ENCODE assay signal across 8 cellular contexts in the genomic region with DNA sequence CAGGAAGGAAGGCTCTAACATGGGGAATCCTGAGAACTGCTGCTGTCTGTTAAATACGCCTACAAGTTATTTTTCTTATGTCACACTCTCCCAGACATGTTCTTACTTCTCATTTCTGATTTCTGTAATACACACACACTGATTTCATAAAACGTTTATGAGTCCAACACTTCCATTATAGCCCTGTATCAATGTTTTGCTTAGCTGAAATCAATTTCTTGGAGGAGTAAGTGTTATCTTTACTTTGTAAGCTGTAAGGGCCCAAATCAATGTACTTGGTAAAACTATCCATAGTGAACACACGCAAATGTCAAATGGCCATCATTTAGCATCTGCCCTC. TPM values are rescaled to one million over a fixed set of nuclear protein-coding genes. Genes with fewer than 3 reads are reported as not detected.
DNase-seq lines count a peak whose midpoint lies in the region; ATAC-seq, FAIRE-seq and TF ChIP-seq lines count a peak whose summit lies in the region.

No MANE protein-coding gene starts in this region.

- H3K27ac ChIP-seq in A549: peak overlapping the region; percentile 96 to 97
- peak overlapping the region; percentile 99 for H3K27ac ChIP-seq in HUES64 (ENCODE audit: low read depth, low read length)
- H3K27ac ChIP-seq in caudate nucleus (ENCODE audit: low read depth, low read length): peak overlapping the region; percentile 100
- peak overlapping the region; percentile 94 for H3K27ac ChIP-seq in muscle layer of colon (ENCODE audit: low read depth, low read length)

- H3K9ac ChIP-seq in HUES64 (ENCODE audit: low read depth, low read length): no peak overlapping the region
- peak overlapping the region; percentile 49 for H3K9ac ChIP-seq in muscle layer of colon (ENCODE audit: low read length)

- H3K4me1 ChIP-seq in A549: peaks cover 14% of the 10 kb centered on the region
- H3K4me1 ChIP-seq in HUES64 (ENCODE audit: insufficient read depth, low read length): peaks cover 5% of the 10 kb centered on the region; the same call in 1 of the 2 replicates
- peaks cover 15% of the 10 kb centered on the region for H3K4me1 ChIP-seq in muscle layer of colon (ENCODE audit: insufficient read depth, low read length)

- under 1% methylated on average over 3 of the region's 3 CpGs for WGBS in A549 (ENCODE audit: missing lambda C conversion rate)
- WGBS in HUES64: 27% methylated on average over 3 of the region's 3 CpGs

- FAIRE-seq in A549 (lab: Jason Lieb, UNC): no peak

- H3K27me3 ChIP-seq in HUES64 (ENCODE audit: insufficient read depth, low read length) (no peaks in the 10 kb centered on the region), muscle layer of colon (ENCODE audit: control insufficient read depth in 1 of 2, insufficient read depth in 2 of 2, low read length in 2 of 2) (no peaks in the 10 kb centered on the region)

- ATAC-seq in A549 (no peak), HG03097 (IDR thresholded peaks at IDR 0.05; ENCODE audit: low FRiP score, unreplicated experiment) (no peak)

- peak overlapping the region; percentile 74 for H3K4me3 ChIP-seq in A549
- H3K4me3 ChIP-seq in HUES64 (ENCODE audit: low read length): peak overlapping the region; percentile 78
- H3K4me3 ChIP-seq in muscle layer of colon (ENCODE audit: low read depth in 1 of 2, low read length in 2 of 2): peak overlapping the region; percentile 47 to 57

- CTCF ChIA-PET in A549 (lab: Yijun Ruan, JAX): interaction anchor here (0.9 to 1.4 kb wide), 4 partner anchors 12 to 214 kb away, joined by 3 to 4 read pairs (median 4); no protein-coding TSS in a partner anchor

- POLR2A ChIA-PET in A549 (lab: Yijun Ruan, JAX): interaction anchor here (0.5 to 1.8 kb wide), 2 partner anchors 42 to 62 kb away, joined by 3 to 8 read pairs; a partner anchor contains a TSS

- TF ChIP-seq RAD21 in A549 (conservative IDR thresholded peaks at IDR 0.05 in 1 of 2, IDR thresholded peaks at IDR 0.05 in 1 of 2): no peak

- peaks cover 25% of the 10 kb centered on the region for H3K36me3 ChIP-seq in HUES64 (ENCODE audit: insufficient read depth, low read length)
- H3K36me3 ChIP-seq in muscle layer of colon (ENCODE audit: insufficient read depth, low read length): peaks cover 18% of the 10 kb centered on the region

- no peaks in the 10 kb centered on the region for H3K9me3 ChIP-seq in A549
- no peaks in the 10 kb centered on the region; the same call in 1 of the 2 replicates for H3K9me3 ChIP-seq in HUES64 (ENCODE audit: insufficient read depth, low read depth, low read length)
- no peaks in the 10 kb centered on the region for H3K9me3 ChIP-seq in muscle layer of colon (ENCODE audit: low read length)

- no peak for TF ChIP-seq POLR2A in A549 (IDR thresholded peaks at IDR 0.05; ENCODE audit: low read length)

- DNase-seq in A549 (ENCODE audit: low read depth in 1 of 2, low spot score in 1 of 2): no peak
- no peak for DNase-seq in caudate nucleus (lab: John Stamatoyannopoulos, UW)
- DNase-seq in amygdala (lab: John Stamatoyannopoulos, UW): no peak
- DNase-seq in NCI-H1417 treated with DMSO at 0.1 percent for 48 hours (lab: John Stamatoyannopoulos, UW): no peak
- no peak for DNase-seq in NCI-H187 (lab: John Stamatoyannopoulos, UW)

- no peak for TF ChIP-seq CTCF in A549 (IDR thresholded peaks at IDR 0.05)

- no peak for TF ChIP-seq EP300 in A549 (IDR thresholded peaks at IDR 0.05)

- peak overlapping the region; percentile 95 for H3K4me2 ChIP-seq in A549

TF ChIP-seq in A549, 52 proteins besides CTCF, POLR2A, EP300 and RAD21:
- peak; percentile 68; the same call in 1 of the 2 replicates for TF ChIP-seq HOXA7 (CRISPR knock-in tag; IDR thresholded peaks at IDR 0.05)
- no peak for TF ChIP-seq MAZ (IDR thresholded peaks at IDR 0.05; ENCODE audit: borderline replicate concordance, low read depth, low read length)
- TF ChIP-seq JUN (IDR thresholded peaks at IDR 0.05): no peak
- TF ChIP-seq, protein P1, sequence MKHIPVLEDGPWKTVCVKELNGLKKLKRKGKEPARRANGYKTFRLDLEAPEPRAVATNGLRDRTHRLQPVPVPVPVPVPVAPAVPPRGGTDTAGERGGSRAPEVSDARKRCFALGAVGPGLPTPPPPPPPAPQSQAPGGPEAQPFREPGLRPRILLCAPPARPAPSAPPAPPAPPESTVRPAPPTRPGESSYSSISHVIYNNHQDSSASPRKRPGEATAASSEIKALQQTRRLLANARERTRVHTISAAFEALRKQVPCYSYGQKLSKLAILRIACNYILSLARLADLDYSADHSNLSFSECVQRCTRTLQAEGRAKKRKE (CRISPR knock-in tag; IDR thresholded peaks at IDR 0.05; ENCODE audit: low read depth): 0 out of 2 replicates have a peak, but pooled peaks have one; percentile 60
- peak; percentile 7; the same call in 1 of the 2 replicates for TF ChIP-seq ZC3H11A (IDR thresholded peaks at IDR 0.05)
- TF ChIP-seq ZFP36 (IDR thresholded peaks at IDR 0.05; ENCODE audit: borderline replicate concordance, partially characterized antibody): peak; percentile 5
- peak; percentile 73; the same call in 1 of the 2 replicates for TF ChIP-seq FOSB (CRISPR knock-in tag; IDR thresholded peaks at IDR 0.05)
TF ChIP-seq in A549: peak in this region for 5.

RNA-seq across cellular contexts. Expression of a gene that starts 0.8 kb away (rescaled TPM):
- polyA plus RNA-seq in A549 (2011; rRNA removed) (89.6 and 108 TPM in 2 replicates), A549 (2017; fragmentation: RNase III; extraction: RNeasy Plus Mini Kit Qiagen cat#74134 plus additional on column Dnase treatment) (38.2 to 51.2 TPM (median 45.0 TPM) in 3 replicates)
- polyA plus RNA-seq in A549 (2012; cell fraction: cytosol; rRNA removed): 75.5 and 86.9 TPM in 2 replicates
- polyA plus RNA-seq in A549 (2012; cell fraction: nucleus; rRNA removed): 56.9 and 86.5 TPM in 2 replicates
- 43.0 and 48.3 TPM in 2 replicates for polyA minus RNA-seq in A549 (2011; rRNA and poly(A)+ RNA removed)
- polyA plus RNA-seq in HUES64 (2013, experiment 1 of 2): 79.8 TPM
- polyA plus RNA-seq in HUES64 (2013, experiment 2 of 2): 85.3 TPM

RNA-seq across cellular contexts. Expression of a gene that starts 7.2 kb away (rescaled TPM):
- polyA plus RNA-seq in A549 (2011; rRNA removed) (68.6 and 81.8 TPM in 2 replicates), A549 (2017; fragmentation: RNase III; extraction: RNeasy Plus Mini Kit Qiagen cat#74134 plus additional on column Dnase treatment) (74.3 to 89.8 TPM (median 86.5 TPM) in 3 replicates)
- polyA plus RNA-seq in A549 (2012; cell fraction: cytosol; rRNA removed): 103 and 118 TPM in 2 replicates
- 189 and 277 TPM in 2 replicates for polyA plus RNA-seq in A549 (2012; cell fraction: nucleus; rRNA removed)
- polyA minus RNA-seq in A549 (2011; rRNA and poly(A)+ RNA removed): 63.4 and 73.2 TPM in 2 replicates
- 44.8 TPM for polyA plus RNA-seq in HUES64 (2013, experiment 1 of 2)
- polyA plus RNA-seq in HUES64 (2013, experiment 2 of 2): 37.8 TPM

RNA-seq across cellular contexts. Expression of a gene that starts 39.4 kb away (rescaled TPM):
- polyA plus RNA-seq in A549 (2011; rRNA removed) (14.9 and 15.2 TPM in 2 replicates), A549 (2017; fragmentation: RNase III; extraction: RNeasy Plus Mini Kit Qiagen cat#74134 plus additional on column Dnase treatment) (19.8 to 21.9 TPM (median 20.8 TPM) in 3 replicates)
- 25.1 and 30.2 TPM in 2 replicates for polyA plus RNA-seq in A549 (2012; cell fraction: cytosol; rRNA removed)
- polyA plus RNA-seq in A549 (2012; cell fraction: nucleus; rRNA removed): 34.1 and 40.7 TPM in 2 replicates
- 18.8 and 27.1 TPM in 2 replicates for polyA minus RNA-seq in A549 (2011; rRNA and poly(A)+ RNA removed)
- polyA plus RNA-seq in HUES64 (2013, experiment 1 of 2): 13.6 TPM
- 14.3 TPM for polyA plus RNA-seq in HUES64 (2013, experiment 2 of 2)

RNA-seq across cellular contexts. Expression of a gene that starts 39.6 kb away (rescaled TPM):
- 18.0 and 18.4 TPM in 2 replicates for polyA plus RNA-seq in A549 (2011; rRNA removed)
- 16.4 and 22.2 TPM in 2 replicates for polyA plus RNA-seq in A549 (2012; cell fraction: cytosol; rRNA removed)
- 121 and 156 TPM in 2 replicates for polyA plus RNA-seq in A549 (2012; cell fraction: nucleus; rRNA removed)
- 15.9 to 21.4 TPM (median 19.5 TPM) in 3 replicates for polyA plus RNA-seq in A549 (2017; fragmentation: RNase III; extraction: RNeasy Plus Mini Kit Qiagen cat#74134 plus additional on column Dnase treatment)
- 15.9 and 16.2 TPM in 2 replicates for polyA minus RNA-seq in A549 (2011; rRNA and poly(A)+ RNA removed)
- polyA plus RNA-seq in HUES64 (2013, experiment 1 of 2): 17.5 TPM
- polyA plus RNA-seq in HUES64 (2013, experiment 2 of 2): 16.3 TPM
